Comparison of ENCODE assay signal across 24 cellular contexts in genomic region chr18:25743661-25744151, GRCh38.
A peak's percentile ranks its signal among the peaks of the same experiment; 100 is the strongest.
DNase-seq lines count a peak whose midpoint lies in the region; ATAC-seq and TF ChIP-seq lines count a peak whose summit lies in the region.
"Had no signal": no experiment of that assay in that cellular context is flagged by ENCODE, and none has a peak within 500 bp of the region (broad histone marks: within the 10 kb centered on the region; RNA-seq: fewer than 3 reads in every experiment).

No MANE protein-coding gene starts in this region.

- DNase-seq in NCI-H82 (lab: John Stamatoyannopoulos, UW) (peak; percentile 84), NCI-H82 treated with DMSO at 0.1 percent for 48 hours (lab: John Stamatoyannopoulos, UW; ENCODE audit: unreplicated experiment) (no peak), astrocyte of the spinal cord (ENCODE audit: low read depth, low spot score) (no peak), KBM-7 (no peak), kidney glomerular epithelial cell (lab: John Stamatoyannopoulos, UW) (no peak), foreskin melanocyte (no peak)
- DNase-seq: activated CD4-positive, alpha-beta T cell treated with anti-CD3 and anti-CD28 coated beads for 48 hours; activated T-cell treated with anti-CD3 and anti-CD28 coated beads, Interleukin-2, amount 50 U/mL, for 24 hours; body of pancreas; CD4-positive, CD25-positive, alpha-beta regulatory T cell; EL; heart left ventricle; Karpas-422; left lung; naive B cell; NCI-H1436; NCI-H2081 treated with DMSO at 0.1 percent for 48 hours; NCI-H226; occipital lobe; psoas muscle; stimulated activated naive CD4-positive, alpha-beta T cell had no signal

- no peak for ATAC-seq in GM21515 (IDR thresholded peaks at IDR 0.05; ENCODE audit: unreplicated experiment)
- ATAC-seq: body of pancreas, heart left ventricle, left lung, psoas muscle had no signal

- no peaks in the 10 kb centered on the region; the same call in 1 of the 2 replicates for H3K4me1 ChIP-seq in iPS-20b (ENCODE audit: insufficient read depth, low read length)
- H3K4me1 ChIP-seq: body of pancreas, HAP-1, heart left ventricle, left lung, psoas muscle had no signal

- peak; percentile 8 for TF ChIP-seq CTCF in astrocyte of the spinal cord (IDR thresholded peaks at IDR 0.05; ENCODE audit: low read depth, low read length)

- H3K36me3 ChIP-seq in iPS-20b (ENCODE audit: insufficient read depth, low read depth, low read length): no peaks in the 10 kb centered on the region
- H3K36me3 ChIP-seq: HAP-1, heart left ventricle, left lung had no signal

- H3K4me3 ChIP-seq in astrocyte of the spinal cord (ENCODE audit: low read depth, low read length) (no peak overlapping the region), iPS-20b (ENCODE audit: low read length) (no peak overlapping the region; the same call in 1 of the 2 replicates)
- H3K4me3 ChIP-seq: body of pancreas, HAP-1, heart left ventricle, left lung, psoas muscle had no signal

- in situ Hi-C loops in astrocyte of the spinal cord (cut with HindIII; ENCODE audit: low sequenced_read_pairs): no loop called here
- in situ Hi-C loops in KBM-7 (cut with MboI; ENCODE audit: low pct_unique_long_range_greater_than_20kb, low sequenced_read_pairs): no loop called here

- H3K9ac ChIP-seq in iPS-20b (ENCODE audit: low read depth, low read length): peak overlapping the region; percentile 18; the same call in 1 of the 2 replicates

- H3K27ac ChIP-seq in iPS-20b (ENCODE audit: low read length): no peak overlapping the region
- H3K27ac ChIP-seq: body of pancreas, heart left ventricle, left lung, psoas muscle had no signal

- no peaks in the 10 kb centered on the region for H3K27me3 ChIP-seq in iPS-20b (ENCODE audit: insufficient read depth, low read length)
- H3K27me3 ChIP-seq: body of pancreas, left lung had no signal

- H3K9me3 ChIP-seq in iPS-20b (ENCODE audit: insufficient read depth, low read depth, low read length): no peaks in the 10 kb centered on the region
- H3K9me3 ChIP-seq: body of pancreas, HAP-1, psoas muscle had no signal
